In genomic region chr13:112986470-112986869, GRCh38 we compare ENCODE assay signal across 24 cellular contexts. TPM values are rescaled to one million over a fixed set of nuclear protein-coding genes. Genes with fewer than 3 reads are reported as not detected.
DNase-seq lines count a peak whose midpoint lies in the region; ATAC-seq, FAIRE-seq and TF ChIP-seq lines count a peak whose summit lies in the region.
"Had no signal": no experiment of that assay in that cellular context is flagged by ENCODE, and none has a peak within 500 bp of the region (broad histone marks: within the 10 kb centered on the region; RNA-seq: fewer than 3 reads in every experiment).

No MANE protein-coding gene starts in this region.

- intact Hi-C loops in Right ventricle myocardium inferior (cut with DNase I) (no loop called here), left cardiac atrium (cut with DNase I) (no loop called here), HepG2 (cut with micrococcal nuclease; ENCODE audit: unreplicated experiment) (no loop called here), right lobe of liver (cut with DNase I) (no loop called here)

- no peaks in the 10 kb centered on the region for H3K4me1 Mint-ChIP-seq in stimulated activated memory B cell treated with anti-CD40 and anti-IgM and Interleukin-4, amounts not matched to agents 10 μg/mL and 1 μg/mL and 100 μg/mL, for 72 hours
- H3K4me1 Mint-ChIP-seq: CD8-positive, alpha-beta memory T cell had no signal

- peaks cover 21% of the 10 kb centered on the region for H3K79me2 ChIP-seq in HepG2 (ENCODE audit: insufficient read depth, low read length)

- DNase-seq in Right ventricle myocardium inferior (ENCODE audit: missing footprints), result peak; percentile 67
- no peak for DNase-seq in left cardiac atrium
- no peak for DNase-seq in HepG2 (ENCODE audit: low spot score)
- DNase-seq in right lobe of liver, result no peak
- no peak for DNase-seq in activated CD4-positive, CD25-positive, alpha-beta regulatory T cell (lab: John Stamatoyannopoulos, UW)
- DNase-seq in Ammon's horn (ENCODE audit: low spot score), result no peak
- DNase-seq: BE2C; CD4-positive, alpha-beta T cell; CD8-positive, alpha-beta memory T cell; DMS 273 treated with DMSO at 0.1 percent for 48 hours; DMS79; EL; GDM1; HFFc6 had no signal

- H3K36me3 Mint-ChIP-seq in stimulated activated memory B cell treated with anti-CD40 and anti-IgM and Interleukin-4, amounts not matched to agents 10 μg/mL and 1 μg/mL and 100 μg/mL, for 72 hours, result peaks cover 5% of the 10 kb centered on the region
- H3K36me3 Mint-ChIP-seq: CD14-positive monocyte had no signal

- TF ChIP-seq CTCF in HepG2 (CRISPR knock-in tag; IDR thresholded peaks at IDR 0.05) (no peak), right lobe of liver (IDR thresholded peaks at IDR 0.05) (no peak)

- no peak overlapping the region for H3K4me3 Mint-ChIP-seq in stimulated activated memory B cell treated with anti-CD40 and anti-IgM and Interleukin-4, amounts not matched to agents 10 μg/mL and 1 μg/mL and 100 μg/mL, for 72 hours
- H3K4me3 Mint-ChIP-seq: CD14-positive monocyte; CD4-positive, alpha-beta T cell; CD8-positive, alpha-beta memory T cell; GM23338; HFFc6 had no signal

- H3K9me3 Mint-ChIP-seq in stimulated activated memory B cell treated with anti-CD40 and anti-IgM and Interleukin-4, amounts not matched to agents 10 μg/mL and 1 μg/mL and 100 μg/mL, for 72 hours, result peaks cover 3% of the 10 kb centered on the region
- H3K9me3 Mint-ChIP-seq: CD4-positive, alpha-beta T cell had no signal

- no peaks in the 10 kb centered on the region for H3K27me3 ChIP-seq in HepG2 (ENCODE audit: control insufficient read depth in 1 of 2, insufficient read depth in 2 of 2, low read length in 2 of 2)
- H3K27me3 ChIP-seq in right lobe of liver, result no peaks in the 10 kb centered on the region
- H3K27me3 ChIP-seq in layer of hippocampus (ENCODE audit: control insufficient read depth, insufficient read depth, low read length), result peaks cover under 1% of the 10 kb centered on the region
- H3K27me3 ChIP-seq: BE2C had no signal

- TF ChIP-seq RAD21 in HepG2 (CRISPR knock-in tag; IDR thresholded peaks at IDR 0.05), result no peak

- peaks cover 50% of the 10 kb centered on the region for H3K4me1 ChIP-seq in HepG2 (ENCODE audit: insufficient read depth, low read length)
- H3K4me1 ChIP-seq in right lobe of liver, result peaks cover 0 to 4% (median 0%) of the 10 kb centered on the region in 4 donors
- H3K4me1 ChIP-seq: BE2C; BLaER1 treated with 17β-estradiol and CSF1 and Interleukin-3, amounts not matched to agents 10 nM and 100 nM; HAP-1 had no signal

- POLR2A ChIA-PET in HepG2 (lab: Yijun Ruan, JAX), result interaction anchor here (1.3 to 2.2 kb wide), 3 partner anchors 11 to 15 kb away, joined by 4 to 15 read pairs (median 11); no protein-coding TSS in a partner anchor

- no peak for FAIRE-seq in HepG2 (lab: Jason Lieb, UNC)
- FAIRE-seq: A204.1, D721Med, GM12878 had no signal

- WGBS in HepG2 (ENCODE audit: low lambda C conversion rate), result 94% methylated on average over 19 of the region's 20 CpGs
- WGBS in right lobe of liver (ENCODE audit: insufficient coverage, low coverage, low lambda C conversion rate, missing lambda C conversion rate), result no CpG with 5 or more reads among the region's 20 CpGs

- no peaks in the 10 kb centered on the region for H4K20me1 ChIP-seq in HepG2 (ENCODE audit: insufficient read depth, low read length)

- H3K36me3 ChIP-seq in HepG2 (replicated peaks in 1 of 2; ENCODE audit: control insufficient read depth in 1 of 2, insufficient read depth in 2 of 2, low read length in 2 of 2) (peaks cover 2 to 12% of the 10 kb centered on the region in 2 experiments; a peak in 3 of 5 replicates), right lobe of liver (no peaks in the 10 kb centered on the region)
- H3K36me3 ChIP-seq: BE2C; BLaER1 treated with 17β-estradiol and CSF1 and Interleukin-3, amounts not matched to agents 10 nM and 100 nM; HAP-1 had no signal

- CTCF ChIA-PET in HepG2 (lab: Yijun Ruan, JAX; ENCODE audit: low intra/inter-chr PET ratio, low total read pairs), result no interaction called here

- H3K4me2 ChIP-seq in HepG2 (ENCODE audit: low read depth, low read length), result peak overlapping the region; percentile 99
- H3K4me2 ChIP-seq: BLaER1 treated with 17β-estradiol and CSF1 and Interleukin-3, amounts not matched to agents 10 nM and 100 nM; GM23338 had no signal

- H3K27ac Mint-ChIP-seq in stimulated activated memory B cell treated with anti-CD40 and anti-IgM and Interleukin-4, amounts not matched to agents 10 μg/mL and 1 μg/mL and 100 μg/mL, for 72 hours, result no peak overlapping the region
- H3K27ac Mint-ChIP-seq: CD4-positive, alpha-beta T cell; CD8-positive, alpha-beta memory T cell; GM23338; HFFc6 had no signal

- no peak for TF ChIP-seq POLR2A in HepG2 (IDR thresholded peaks at IDR 0.05; ENCODE audit: insufficient read depth in 1 of 2, low read depth in 2 of 2, low read length in 2 of 2)
- TF ChIP-seq POLR2A in right lobe of liver (IDR thresholded peaks at IDR 0.05), result no peak

- peak overlapping the region in 1 of 3 experiments; percentile 73; a peak in 1 of 6 replicates for H3K4me3 ChIP-seq in HepG2 (replicated peaks in 1 of 3; ENCODE audit: insufficient read depth in 1 of 3, low read depth in 2 of 3, low read length in 3 of 3)
- no peak overlapping the region for H3K4me3 ChIP-seq in right lobe of liver
- H3K4me3 ChIP-seq: BLaER1 treated with 17β-estradiol and CSF1 and Interleukin-3, amounts not matched to agents 10 nM and 100 nM; GM12878; GM23338; HAP-1 had no signal

- H3K27me3 Mint-ChIP-seq in stimulated activated memory B cell treated with anti-CD40 and anti-IgM and Interleukin-4, amounts not matched to agents 10 μg/mL and 1 μg/mL and 100 μg/mL, for 72 hours, result peaks cover under 1% of the 10 kb centered on the region
- H3K27me3 Mint-ChIP-seq: CD4-positive, alpha-beta T cell had no signal

- in situ Hi-C loops in HepG2 (cut with HindIII; ENCODE audit: extremely low pct_ligation_motif_present, low pct_unique_long_range_greater_than_20kb), result no loop called here

- ATAC-seq in Right ventricle myocardium inferior, result no peak
- ATAC-seq in left cardiac atrium, result no peak
- ATAC-seq in HepG2, result no peak
- no peak for ATAC-seq in right lobe of liver
- ATAC-seq in stimulated activated memory B cell treated with anti-CD40 and anti-IgM and Interleukin-4, amounts not matched to agents 10 μg/mL and 1 μg/mL and 100 μg/mL, for 72 hours, result peak; percentile 34
- ATAC-seq: GM12878, GM23338 had no signal

- no TSS peak for BruUV-seq in HepG2 (replicated peaks; lab: Mats Ljungman, UMichigan)

- TF ChIP-seq EP300 in HepG2 (IDR thresholded peaks at IDR 0.05; ENCODE audit: low read depth in 2 of 2, low read length in 2 of 2), result no peak
- no peak for TF ChIP-seq EP300 in HepG2 (CRISPR knock-in tag; IDR thresholded peaks at IDR 0.05; ENCODE audit: borderline replicate concordance)

- no peak overlapping the region for H2AFZ ChIP-seq in HepG2 (ENCODE audit: low read length)
- H2AFZ ChIP-seq: GM23338 had no signal

- H3K9ac ChIP-seq in HepG2 (ENCODE audit: insufficient read depth, low read depth, low read length), result no peak overlapping the region
- H3K9ac ChIP-seq: BLaER1 treated with 17β-estradiol and CSF1 and Interleukin-3, amounts not matched to agents 10 nM and 100 nM had no signal

- H3K9me3 ChIP-seq in HepG2 (ENCODE audit: low read length), result no peaks in the 10 kb centered on the region
- H3K9me3 ChIP-seq in right lobe of liver, result no peaks in the 10 kb centered on the region
- H3K9me3 ChIP-seq: BE2C had no signal

- H3K27ac ChIP-seq in HepG2 (ENCODE audit: extremely low read length, insufficient read depth, low read length), result no peak overlapping the region
- H3K27ac ChIP-seq in right lobe of liver, result no peak overlapping the region
- H3K27ac ChIP-seq in layer of hippocampus (ENCODE audit: low read depth, low read length), result peak overlapping the region; percentile 8
- H3K27ac ChIP-seq: 22Rv1; BLaER1 treated with 17β-estradiol and CSF1 and Interleukin-3, amounts not matched to agents 10 nM and 100 nM had no signal

TF ChIP-seq in HepG2, 621 proteins besides CTCF, POLR2A, EP300 and RAD21:
- TF ChIP-seq ZNF577 (CRISPR knock-in tag; IDR thresholded peaks at IDR 0.05; ENCODE audit: borderline replicate concordance, low read depth) (no peak), MYC (CRISPR knock-in tag; IDR thresholded peaks at IDR 0.05; ENCODE audit: borderline replicate concordance) (no peak), ZNF326 (CRISPR knock-in tag; IDR thresholded peaks at IDR 0.05; ENCODE audit: borderline replicate concordance) (no peak), CREB1 (IDR thresholded peaks at IDR 0.05) (no peak), CREB1 (CRISPR knock-in tag; IDR thresholded peaks at IDR 0.05) (no peak)

RNA-seq across cellular contexts. Expression of gene MCF2L, which starts 17.5 kb away (rescaled TPM):
- total RNA-seq in Right ventricle myocardium inferior (45.9 TPM), left cardiac atrium (10 to 100 TPM; 39.1 to 41.6 TPM), HepG2 (2016; rRNA removed; fragmentation: Illumina TruSeq; extraction: Trizol) (13.7 and 19.4 TPM in 2 replicates), right lobe of liver (10 to 100 TPM in 5 of 6 experiments, 1 to 10 TPM in 1; 9.6 to 18.4 (median 11.7) TPM)
- 2.3 and 3.4 TPM in 2 replicates for total RNA-seq in HepG2 (2016; cell fraction: cytosol; rRNA removed; fragmentation: Illumina TruSeq; extraction: Trizol; ENCODE audit: low read depth)
- total RNA-seq in HepG2 (2016; cell fraction: insoluble cytoplasmic fraction; rRNA removed; fragmentation: Illumina TruSeq; extraction: Trizol), result 10.9 and 20.3 TPM in 2 replicates
- 5.5 and 5.6 TPM in 2 replicates for total RNA-seq in HepG2 (2016; cell fraction: membrane; rRNA removed; fragmentation: Illumina TruSeq; extraction: Trizol)
- 24.6 and 25.3 TPM in 2 replicates for total RNA-seq in HepG2 (2016; cell fraction: nucleus; rRNA removed; fragmentation: Illumina TruSeq; extraction: Trizol)
- polyA plus RNA-seq in HepG2 (2011; rRNA removed), result 28.4 and 33.6 TPM in 2 replicates
- polyA plus RNA-seq in HepG2 (2011; cell fraction: cytosol; rRNA removed), result 13.6 and 15.2 TPM in 2 replicates
- 196 and 262 TPM in 2 replicates for polyA plus RNA-seq in HepG2 (2011; cell fraction: nucleus; rRNA removed)
- 26.3 and 28.9 TPM in 2 replicates for polyA plus RNA-seq in HepG2 (2012)
- polyA plus RNA-seq in HepG2 (2016; cell fraction: cytosol; fragmentation: Illumina TruSeq; extraction: Trizol; ENCODE audit: low read depth), result 1.1 and 1.3 TPM in 2 replicates
- polyA plus RNA-seq in HepG2 (2016; cell fraction: insoluble cytoplasmic fraction; fragmentation: Illumina TruSeq; extraction: Trizol; ENCODE audit: low read depth), result 10.3 and 10.5 TPM in 2 replicates
- 1.6 and 2.4 TPM in 2 replicates for polyA plus RNA-seq in HepG2 (2016; cell fraction: membrane; fragmentation: Illumina TruSeq; extraction: Trizol; ENCODE audit: low read depth)
- 57.7 and 66.1 TPM in 2 replicates for polyA plus RNA-seq in HepG2 (2016; cell fraction: nucleus; fragmentation: Illumina TruSeq; extraction: Trizol; ENCODE audit: insufficient read depth, low read depth)
- 39.0 and 75.0 TPM in 2 replicates for polyA minus RNA-seq in HepG2 (2011; rRNA and poly(A)+ RNA removed; ENCODE audit: low replicate concordance)
- polyA minus RNA-seq in HepG2 (2011; cell fraction: cytosol; rRNA and poly(A)+ RNA removed), result 16.7 and 21.1 TPM in 2 replicates
- polyA minus RNA-seq in HepG2 (2011; cell fraction: nucleus; rRNA and poly(A)+ RNA removed), result 89.5 and 90.6 TPM in 2 replicates
- total RNA-seq: HFFc6 had no signal
- polyA plus RNA-seq: CD14-positive monocyte had no signal
